Comparison of ENCODE assay signal across 8 cellular contexts in genomic region chr19:9406798-9407352, GRCh38. TPM values are rescaled to one million over a fixed set of nuclear protein-coding genes. Genes with fewer than 3 reads are reported as not detected.
DNase-seq lines count a peak whose midpoint lies in the region; ATAC-seq and TF ChIP-seq lines count a peak whose summit lies in the region.

No MANE protein-coding gene starts in this region.

- H3K4me1 Mint-ChIP-seq in nephron progenitor cell: no peaks in the 10 kb centered on the region

- no peak overlapping the region for H2BK120ac ChIP-seq in IMR-90 (ENCODE audit: low read depth, low read length)

- no peak for TF ChIP-seq CTCF in IMR-90 (conservative IDR thresholded peaks at IDR 0.05; ENCODE audit: low read depth, low read length)
- no peak for TF ChIP-seq CTCF in nephron progenitor cell (IDR thresholded peaks at IDR 0.05)

- no peaks in the 10 kb centered on the region for H3K9me1 ChIP-seq in IMR-90 (ENCODE audit: insufficient read depth, low read length)

- intact Hi-C loops in IMR-90 (cut with micrococcal nuclease): loop anchor here (5.0 kb wide), 1 partner anchor 385 kb away; no protein-coding TSS in a partner anchor

- POLR2A ChIA-PET in IMR-90 (lab: Charles Lee; ENCODE audit: unreplicated experiment): no interaction called here

- in situ Hi-C loops in IMR-90 (cut with MboI; ENCODE audit: low sequenced_read_pairs): no loop called here

- H4K20me1 ChIP-seq in IMR-90 (ENCODE audit: insufficient read depth, low read length): no peaks in the 10 kb centered on the region

- H3K79me1 ChIP-seq in IMR-90 (ENCODE audit: low read depth in 1 of 2, low read length in 2 of 2): peaks cover 9 to 12% of the 10 kb centered on the region in 2 experiments; a peak in 3 of 4 replicates

- H3K56ac ChIP-seq in IMR-90 (ENCODE audit: extremely low read depth, insufficient read depth, low read length): peak overlapping the region; percentile 21; the same call in 1 of the 2 replicates

- dilution Hi-C loops in IMR-90 (cut with HindIII; ENCODE audit: low sequenced_read_pairs, unreplicated experiment): no loop called here

- H3K27ac Mint-ChIP-seq in nephron progenitor cell: no peak overlapping the region

- BruUV-seq in IMR-90 (replicated peaks; lab: Mats Ljungman, UMichigan): no TSS peak

- H3K9me3 Mint-ChIP-seq in nephron progenitor cell: peaks cover 87% of the 10 kb centered on the region

- no peak overlapping the region for H2BK20ac ChIP-seq in IMR-90 (ENCODE audit: low read depth, low read length)

- H3K14ac ChIP-seq in IMR-90 (replicated peaks; ENCODE audit: low read depth, low read length): 0 out of 2 replicates have a peak overlapping the region, but pooled peaks have one; percentile 80

- no peaks in the 10 kb centered on the region for H3K27me3 ChIP-seq in IMR-90 (ENCODE audit: control insufficient read depth, insufficient read depth, low read length)

- peak overlapping the region; percentile 90 to 96 for H4K8ac ChIP-seq in IMR-90 (ENCODE audit: low read depth in 2 of 2, low read length in 2 of 2)

- WGBS in IMR-90 (ENCODE audit: extremely low coverage in 2 of 2, insufficient read length in 1 of 2), 2 experiments: 0% methylated on average over 7 of the region's 39 CpGs; no CpG with 5 or more reads in 1 of the 2 experiments

- H4K5ac ChIP-seq in IMR-90 (ENCODE audit: low read depth, low read length): peak overlapping the region; percentile 92

- peaks cover 27% of the 10 kb centered on the region for H3K9me3 ChIP-seq in IMR-90 (ENCODE audit: control insufficient read depth, insufficient read depth, low read length)

- peak; percentile 98 for ATAC-seq in IMR-90 (ENCODE audit: low read depth)
- peak; percentile 65 for ATAC-seq in stimulated activated naive CD8-positive, alpha-beta T cell treated with anti-CD3 and anti-CD28 coated beads, Interleukin-15, Interleukin-2, amounts not matched to agents 100 U/mL and 50 U/mL, for 24 hours
- ATAC-seq in HG02970 (IDR thresholded peaks at IDR 0.05; ENCODE audit: low FRiP score, unreplicated experiment): no peak

- peak overlapping the region; percentile 28; the same call in 1 of the 2 replicates for H4K91ac ChIP-seq in IMR-90 (ENCODE audit: insufficient read depth, low read depth, low read length)

- TF ChIP-seq POLR2A in IMR-90 (IDR thresholded peaks at IDR 0.05; ENCODE audit: low read depth, low read length): no peak

- peak overlapping the region; percentile 36 for H2BK5ac ChIP-seq in IMR-90 (ENCODE audit: low read depth, low read length, poor library complexity, severe bottlenecking)

- peak overlapping the region; percentile 74 for H3K4me2 ChIP-seq in IMR-90 (ENCODE audit: low read depth, low read length)

- peak overlapping the region; percentile 91 for H2AK9ac ChIP-seq in IMR-90 (replicated peaks; ENCODE audit: low read depth, low read length, poor library complexity)

- H2AK5ac ChIP-seq in IMR-90 (ENCODE audit: low read depth, low read length): no peak overlapping the region

- H3K4ac ChIP-seq in IMR-90 (ENCODE audit: low read depth, low read length): peak overlapping the region; percentile 68; the same call in 1 of the 2 replicates

- peak overlapping the region; percentile 74 for H3K9ac ChIP-seq in IMR-90 (ENCODE audit: low read depth, low read length)

- H3K4me1 ChIP-seq in IMR-90 (ENCODE audit: control insufficient read depth, insufficient read depth, low read length): no peaks in the 10 kb centered on the region

- H3K27me3 Mint-ChIP-seq in nephron progenitor cell (ENCODE audit: low read depth, poor library complexity): no peaks in the 10 kb centered on the region

- peaks cover 4% of the 10 kb centered on the region; the same call in 1 of the 2 replicates for H3K36me3 ChIP-seq in IMR-90 (ENCODE audit: control insufficient read depth, insufficient read depth, low read length)

- H2AFZ ChIP-seq in IMR-90 (replicated peaks; ENCODE audit: low read length, poor library complexity): peak overlapping the region; percentile 99

- no peak overlapping the region for H3K23ac ChIP-seq in IMR-90 (ENCODE audit: low read depth, low read length)

- H2BK15ac ChIP-seq in IMR-90 (ENCODE audit: low read depth, low read length): no peak overlapping the region

- H3K4me3 Mint-ChIP-seq in nephron progenitor cell: no peak overlapping the region

- H3K27ac ChIP-seq in IMR-90 (ENCODE audit: insufficient read depth, low read length): peak overlapping the region; percentile 46

- peak overlapping the region; percentile 86 for H3K4me3 ChIP-seq in IMR-90 (ENCODE audit: insufficient read depth, low read depth, low read length)

- CTCF ChIA-PET in IMR-90 (lab: Yijun Ruan, JAX): no interaction called here

- no peak for TF ChIP-seq RAD21 in IMR-90 (IDR thresholded peaks at IDR 0.05; ENCODE audit: low read length)

- DNase-seq in AG08395 (ENCODE audit: low spot score): peak; percentile 92
- DNase-seq in IMR-90: peak; percentile 92
- DNase-seq in activated CD4-positive, alpha-beta T cell treated with anti-CD3 and anti-CD28 coated beads for 48 hours: peak; percentile 72
- DNase-seq in effector CD8-positive, alpha-beta T cell (lab: John Stamatoyannopoulos, UW): peak; percentile 10
- peak; percentile 87 for DNase-seq in myocyte (ENCODE audit: low read depth)
- DNase-seq in stimulated activated naive CD8-positive, alpha-beta T cell treated with anti-CD3 and anti-CD28 coated beads, Interleukin-15, Interleukin-2, amounts not matched to agents 100 U/mL and 50 U/mL, for 24 hours: peak; percentile 68
- DNase-seq in nephron progenitor cell: no peak

- H3K18ac ChIP-seq in IMR-90 (ENCODE audit: low read depth, low read length): peak overlapping the region; percentile 31; the same call in 1 of the 2 replicates

- peaks cover 18% of the 10 kb centered on the region for H3K36me3 Mint-ChIP-seq in nephron progenitor cell (ENCODE audit: low read depth)

TF ChIP-seq in IMR-90, 13 proteins besides CTCF, POLR2A, EP300 and RAD21:
- TF ChIP-seq MXI1 (IDR thresholded peaks at IDR 0.05; ENCODE audit: borderline replicate concordance, low read depth, low read length) (peak; percentile 81; the same call in 1 of the 2 replicates), BHLHE40 (IDR thresholded peaks at IDR 0.05; ENCODE audit: low read depth, low read length) (0 out of 2 replicates have a peak, but pooled peaks have one; percentile 10), RCOR1 (IDR thresholded peaks at IDR 0.05; ENCODE audit: insufficient replicate concordance, low read length) (no peak), MAZ (IDR thresholded peaks at IDR 0.05; ENCODE audit: borderline replicate concordance, low read depth, low read length) (peak; percentile 75; the same call in 1 of the 2 replicates)
TF ChIP-seq in IMR-90: peak in this region for 3.

RNA-seq across cellular contexts. Expression of gene ZNF266, which starts 28.5 kb away (rescaled TPM):
- total RNA-seq in IMR-90 (2012; rRNA removed) (7.8 and 9.3 TPM in 2 replicates), myocyte (15.2 and 29.9 TPM in 2 replicates)
- 6.7 and 9.8 TPM in 2 replicates for polyA plus RNA-seq in IMR-90 (2012; rRNA removed)
- 1.2 and 1.9 TPM in 2 replicates for polyA plus RNA-seq in IMR-90 (2012; cell fraction: cytosol; rRNA removed)
- polyA plus RNA-seq in IMR-90 (2012; cell fraction: nucleus; rRNA removed; ENCODE audit: low replicate concordance): 11.8 and 91.8 TPM in 2 replicates
- 11.1 TPM for polyA plus RNA-seq in myocyte (2012)

RNA-seq across cellular contexts. Expression of gene ZNF177, which starts 44.1 kb away (rescaled TPM):
- total RNA-seq in IMR-90 (2012; rRNA removed): 0.83 and 1.1 TPM in 2 replicates
- polyA plus RNA-seq in IMR-90 (2012; rRNA removed): 0.76 and 0.87 TPM in 2 replicates
- polyA plus RNA-seq in IMR-90 (2012; cell fraction: cytosol; rRNA removed): 0.20 and 0.52 TPM in 2 replicates
- polyA plus RNA-seq in IMR-90 (2012; cell fraction: nucleus; rRNA removed; ENCODE audit: low replicate concordance): 0.53 and 4.9 TPM in 2 replicates
- total RNA-seq in myocyte: 1.7 and 1.8 TPM in 2 replicates
- 2.4 TPM for polyA plus RNA-seq in myocyte (2012)
